In genomic region chr1:240029418-240029817, GRCh38 we compare ENCODE assay signal across 1 cellular context.
TF ChIP-seq lines count a peak whose summit lies in the region.

No MANE protein-coding gene starts in this region.

TF ChIP-seq in GM23338, 12 proteins besides CTCF, POLR2A, EP300 and RAD21 (continued from another document):
- TF ChIP-seq, protein P1, sequence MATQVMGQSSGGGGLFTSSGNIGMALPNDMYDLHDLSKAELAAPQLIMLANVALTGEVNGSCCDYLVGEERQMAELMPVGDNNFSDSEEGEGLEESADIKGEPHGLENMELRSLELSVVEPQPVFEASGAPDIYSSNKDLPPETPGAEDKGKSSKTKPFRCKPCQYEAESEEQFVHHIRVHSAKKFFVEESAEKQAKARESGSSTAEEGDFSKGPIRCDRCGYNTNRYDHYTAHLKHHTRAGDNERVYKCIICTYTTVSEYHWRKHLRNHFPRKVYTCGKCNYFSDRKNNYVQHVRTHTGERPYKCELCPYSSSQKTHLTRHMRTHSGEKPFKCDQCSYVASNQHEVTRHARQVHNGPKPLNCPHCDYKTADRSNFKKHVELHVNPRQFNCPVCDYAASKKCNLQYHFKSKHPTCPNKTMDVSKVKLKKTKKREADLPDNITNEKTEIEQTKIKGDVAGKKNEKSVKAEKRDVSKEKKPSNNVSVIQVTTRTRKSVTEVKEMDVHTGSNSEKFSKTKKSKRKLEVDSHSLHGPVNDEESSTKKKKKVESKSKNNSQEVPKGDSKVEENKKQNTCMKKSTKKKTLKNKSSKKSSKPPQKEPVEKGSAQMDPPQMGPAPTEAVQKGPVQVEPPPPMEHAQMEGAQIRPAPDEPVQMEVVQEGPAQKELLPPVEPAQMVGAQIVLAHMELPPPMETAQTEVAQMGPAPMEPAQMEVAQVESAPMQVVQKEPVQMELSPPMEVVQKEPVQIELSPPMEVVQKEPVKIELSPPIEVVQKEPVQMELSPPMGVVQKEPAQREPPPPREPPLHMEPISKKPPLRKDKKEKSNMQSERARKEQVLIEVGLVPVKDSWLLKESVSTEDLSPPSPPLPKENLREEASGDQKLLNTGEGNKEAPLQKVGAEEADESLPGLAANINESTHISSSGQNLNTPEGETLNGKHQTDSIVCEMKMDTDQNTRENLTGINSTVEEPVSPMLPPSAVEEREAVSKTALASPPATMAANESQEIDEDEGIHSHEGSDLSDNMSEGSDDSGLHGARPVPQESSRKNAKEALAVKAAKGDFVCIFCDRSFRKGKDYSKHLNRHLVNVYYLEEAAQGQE (IDR thresholded peaks at IDR 0.05; ENCODE audit: unreplicated experiment), result no peak
- TF ChIP-seq, protein P2, sequence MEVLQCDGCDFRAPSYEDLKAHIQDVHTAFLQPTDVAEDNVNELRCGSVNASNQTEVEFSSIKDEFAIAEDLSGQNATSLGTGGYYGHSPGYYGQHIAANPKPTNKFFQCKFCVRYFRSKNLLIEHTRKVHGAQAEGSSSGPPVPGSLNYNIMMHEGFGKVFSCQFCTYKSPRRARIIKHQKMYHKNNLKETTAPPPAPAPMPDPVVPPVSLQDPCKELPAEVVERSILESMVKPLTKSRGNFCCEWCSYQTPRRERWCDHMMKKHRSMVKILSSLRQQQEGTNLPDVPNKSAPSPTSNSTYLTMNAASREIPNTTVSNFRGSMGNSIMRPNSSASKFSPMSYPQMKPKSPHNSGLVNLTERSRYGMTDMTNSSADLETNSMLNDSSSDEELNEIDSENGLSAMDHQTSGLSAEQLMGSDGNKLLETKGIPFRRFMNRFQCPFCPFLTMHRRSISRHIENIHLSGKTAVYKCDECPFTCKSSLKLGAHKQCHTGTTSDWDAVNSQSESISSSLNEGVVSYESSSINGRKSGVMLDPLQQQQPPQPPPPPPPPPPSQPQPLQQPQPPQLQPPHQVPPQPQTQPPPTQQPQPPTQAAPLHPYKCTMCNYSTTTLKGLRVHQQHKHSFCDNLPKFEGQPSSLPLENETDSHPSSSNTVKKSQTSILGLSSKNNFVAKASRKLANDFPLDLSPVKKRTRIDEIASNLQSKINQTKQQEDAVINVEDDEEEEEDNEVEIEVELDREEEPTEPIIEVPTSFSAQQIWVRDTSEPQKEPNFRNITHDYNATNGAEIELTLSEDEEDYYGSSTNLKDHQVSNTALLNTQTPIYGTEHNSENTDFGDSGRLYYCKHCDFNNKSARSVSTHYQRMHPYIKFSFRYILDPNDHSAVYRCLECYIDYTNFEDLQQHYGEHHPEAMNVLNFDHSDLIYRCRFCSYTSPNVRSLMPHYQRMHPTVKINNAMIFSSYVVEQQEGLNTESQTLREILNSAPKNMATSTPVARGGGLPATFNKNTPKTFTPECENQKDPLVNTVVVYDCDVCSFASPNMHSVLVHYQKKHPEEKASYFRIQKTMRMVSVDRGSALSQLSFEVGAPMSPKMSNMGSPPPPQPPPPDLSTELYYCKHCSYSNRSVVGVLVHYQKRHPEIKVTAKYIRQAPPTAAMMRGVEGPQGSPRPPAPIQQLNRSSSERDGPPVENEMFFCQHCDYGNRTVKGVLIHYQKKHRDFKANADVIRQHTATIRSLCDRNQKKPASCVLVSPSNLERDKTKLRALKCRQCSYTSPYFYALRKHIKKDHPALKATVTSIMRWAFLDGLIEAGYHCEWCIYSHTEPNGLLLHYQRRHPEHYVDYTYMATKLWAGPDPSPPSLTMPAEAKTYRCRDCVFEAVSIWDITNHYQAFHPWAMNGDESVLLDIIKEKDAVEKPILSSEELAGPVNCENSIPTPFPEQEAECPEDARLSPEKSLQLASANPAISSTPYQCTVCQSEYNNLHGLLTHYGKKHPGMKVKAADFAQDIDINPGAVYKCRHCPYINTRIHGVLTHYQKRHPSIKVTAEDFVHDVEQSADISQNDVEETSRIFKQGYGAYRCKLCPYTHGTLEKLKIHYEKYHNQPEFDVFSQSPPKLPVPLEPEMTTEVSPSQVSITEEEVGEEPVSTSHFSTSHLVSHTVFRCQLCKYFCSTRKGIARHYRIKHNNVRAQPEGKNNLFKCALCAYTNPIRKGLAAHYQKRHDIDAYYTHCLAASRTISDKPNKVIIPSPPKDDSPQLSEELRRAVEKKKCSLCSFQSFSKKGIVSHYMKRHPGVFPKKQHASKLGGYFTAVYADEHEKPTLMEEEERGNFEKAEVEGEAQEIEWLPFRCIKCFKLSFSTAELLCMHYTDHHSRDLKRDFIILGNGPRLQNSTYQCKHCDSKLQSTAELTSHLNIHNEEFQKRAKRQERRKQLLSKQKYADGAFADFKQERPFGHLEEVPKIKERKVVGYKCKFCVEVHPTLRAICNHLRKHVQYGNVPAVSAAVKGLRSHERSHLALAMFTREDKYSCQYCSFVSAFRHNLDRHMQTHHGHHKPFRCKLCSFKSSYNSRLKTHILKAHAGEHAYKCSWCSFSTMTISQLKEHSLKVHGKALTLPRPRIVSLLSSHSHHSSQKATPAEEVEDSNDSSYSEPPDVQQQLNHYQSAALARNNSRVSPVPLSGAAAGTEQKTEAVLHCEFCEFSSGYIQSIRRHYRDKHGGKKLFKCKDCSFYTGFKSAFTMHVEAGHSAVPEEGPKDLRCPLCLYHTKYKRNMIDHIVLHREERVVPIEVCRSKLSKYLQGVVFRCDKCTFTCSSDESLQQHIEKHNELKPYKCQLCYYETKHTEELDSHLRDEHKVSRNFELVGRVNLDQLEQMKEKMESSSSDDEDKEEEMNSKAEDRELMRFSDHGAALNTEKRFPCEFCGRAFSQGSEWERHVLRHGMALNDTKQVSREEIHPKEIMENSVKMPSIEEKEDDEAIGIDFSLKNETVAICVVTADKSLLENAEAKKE (CRISPR knock-in tag; IDR thresholded peaks at IDR 0.05), result no peak
- TF ChIP-seq POLR2AphosphoS5 (IDR thresholded peaks at IDR 0.05; ENCODE audit: low read depth) (no peak), ZNF114 (CRISPR knock-in tag; IDR thresholded peaks at IDR 0.05) (no peak), NANOG (IDR thresholded peaks at IDR 0.05; ENCODE audit: borderline replicate concordance) (no peak), ZNF331 (CRISPR knock-in tag; IDR thresholded peaks at IDR 0.05; ENCODE audit: low read depth) (no peak), STAT1 (IDR thresholded peaks at IDR 0.05; ENCODE audit: unreplicated experiment) (no peak), EZH2phosphoT487 (IDR thresholded peaks at IDR 0.05; ENCODE audit: unreplicated experiment) (no peak)
